ENCODE assay signal across 1 cellular context in the genomic region with DNA sequence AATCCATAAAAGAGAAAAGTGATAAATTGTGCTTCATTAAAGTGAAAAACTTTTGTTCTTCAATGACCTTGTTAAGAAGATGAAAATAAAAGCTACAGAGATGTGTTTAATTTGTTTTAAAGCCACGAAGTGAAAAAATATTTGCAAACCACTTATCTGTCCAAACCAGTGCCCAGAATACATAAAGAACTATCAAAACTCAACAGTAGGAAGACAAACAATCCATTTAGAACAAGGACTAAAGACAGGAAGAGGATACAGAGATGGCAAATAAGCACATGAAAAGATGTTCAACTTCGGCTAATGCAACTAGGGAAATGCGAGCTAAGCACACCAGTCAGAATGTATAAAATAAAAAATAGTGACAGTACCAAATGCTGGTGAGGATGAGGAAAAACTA.
TF ChIP-seq lines count a peak whose summit lies in the region.

No MANE protein-coding gene starts in this region.

TF ChIP-seq in K562, 482 proteins besides CTCF, POLR2A, EP300 and RAD21 (continued from another document):
- TF ChIP-seq CBFA2T3 (IDR thresholded peaks at IDR 0.05) = no peak
- no peak for TF ChIP-seq ZNF143 (CRISPR knock-in tag; IDR thresholded peaks at IDR 0.05)
- no peak for TF ChIP-seq NELFE (IDR thresholded peaks at IDR 0.05; ENCODE audit: insufficient read depth, insufficient read length)
- TF ChIP-seq ZSCAN32 (CRISPR knock-in tag; IDR thresholded peaks at IDR 0.05) = no peak
- peak; percentile 52 for TF ChIP-seq RBM25 (IDR thresholded peaks at IDR 0.05; ENCODE audit: low read depth, low read length, severe bottlenecking)
- no peak for TF ChIP-seq RBM14 (IDR thresholded peaks at IDR 0.05; ENCODE audit: borderline replicate concordance, insufficient read depth, low read depth, low read length)
